ENCODE assay signal across 11 cellular contexts in the genomic region with DNA sequence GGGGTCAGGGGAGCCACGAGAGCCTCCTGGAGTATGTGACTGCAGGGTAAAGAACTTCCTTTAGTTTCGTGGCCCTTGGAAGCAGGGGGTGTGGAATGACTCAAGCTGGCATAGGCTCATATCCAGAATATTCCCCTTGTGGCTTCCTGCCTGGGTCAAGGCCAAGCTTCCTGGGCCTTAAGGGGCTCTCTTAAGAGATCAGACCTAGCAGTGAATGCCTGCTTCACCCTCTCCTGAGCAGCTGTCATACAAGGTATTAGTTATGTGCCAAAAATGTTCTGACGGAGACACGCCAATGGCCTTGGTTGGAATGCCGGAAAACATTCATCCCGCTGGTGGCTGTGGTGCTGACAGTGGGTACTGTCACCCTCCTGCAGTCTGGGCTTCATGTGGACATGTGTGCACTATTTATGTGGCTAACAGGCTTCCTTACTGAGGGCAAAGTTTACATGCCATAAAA.
DNase-seq lines count a peak whose midpoint lies in the region; ATAC-seq, FAIRE-seq and TF ChIP-seq lines count a peak whose summit lies in the region.
"Had no signal": no experiment of that assay in that cellular context is flagged by ENCODE, and none has a peak within 500 bp of the region (broad histone marks: within the 10 kb centered on the region; RNA-seq: fewer than 3 reads in every experiment).

No MANE protein-coding gene starts in this region.

- no peaks in the 10 kb centered on the region for H3K9me3 Mint-ChIP-seq in activated T-cell treated with anti-CD3 and anti-CD28 coated beads, Interleukin-2, amount 50 U/mL, for 72 hours

- no peak for ATAC-seq in GM19035 (IDR thresholded peaks at IDR 0.05; ENCODE audit: unreplicated experiment)
- ATAC-seq in activated T-cell treated with anti-CD3 and anti-CD28 coated beads, Interleukin-2, amount 50 U/mL, for 72 hours (replicated peaks in 1 of 2), result no peak

- H3K27ac Mint-ChIP-seq in activated T-cell treated with anti-CD3 and anti-CD28 coated beads, Interleukin-2, amount 50 U/mL, for 72 hours, result no peak overlapping the region

- peaks cover 15% of the 10 kb centered on the region for H3K4me1 Mint-ChIP-seq in activated T-cell treated with anti-CD3 and anti-CD28 coated beads, Interleukin-2, amount 50 U/mL, for 72 hours (ENCODE audit: low read depth)

- no peaks in the 10 kb centered on the region for H3K9me3 ChIP-seq in small intestine (ENCODE audit: control insufficient read depth, low read depth)

- H3K36me3 ChIP-seq in small intestine (ENCODE audit: control insufficient read depth in 2 of 2, insufficient read depth in 2 of 2, low read length in 2 of 2), result no peaks in the 10 kb centered on the region

- DNase-seq in ELR (ENCODE audit: low read depth) (peak; percentile 92), SW480 (ENCODE audit: low spot score) (peak; percentile 74), foreskin fibroblast (peak; percentile 72 to 79), small intestine (peak; percentile 44), Kasumi-1 (lab: John Stamatoyannopoulos, UW) (no peak), NCI-H1417 treated with DMSO at 0.1 percent for 48 hours (lab: John Stamatoyannopoulos, UW) (no peak)
- DNase-seq in activated T-cell treated with anti-CD3 and anti-CD28 coated beads, Interleukin-2, amount 50 U/mL, for 72 hours, result no peak
- DNase-seq: activated T-cell treated with anti-CD3 and anti-CD28 coated beads, Interleukin-2, amount 50 U/mL, for 1 hour; GDM1; NCI-H1436 had no signal

- no peak for FAIRE-seq in small intestine (lab: Jason Lieb, UNC)

- H3K36me3 Mint-ChIP-seq in activated T-cell treated with anti-CD3 and anti-CD28 coated beads, Interleukin-2, amount 50 U/mL, for 72 hours (ENCODE audit: insufficient read depth in 2 of 2), result no peaks in the 10 kb centered on the region

- TF ChIP-seq CTCF in foreskin fibroblast (IDR thresholded peaks at IDR 0.05; ENCODE audit: low read depth, low read length), result no peak

- H3K4me3 Mint-ChIP-seq in activated T-cell treated with anti-CD3 and anti-CD28 coated beads, Interleukin-2, amount 50 U/mL, for 72 hours, result no peak overlapping the region

- 34 to 71% (median 50%) methylated on average over 6 of the region's 6 CpGs for WGBS in small intestine, 3 donors

- no peaks in the 10 kb centered on the region for H3K27me3 ChIP-seq in small intestine (ENCODE audit: control insufficient read depth in 2 of 2, insufficient read depth in 2 of 2, low read length in 2 of 2)

- H3K4me1 ChIP-seq in small intestine (ENCODE audit: control insufficient read depth in 2 of 2, insufficient read depth in 1 of 2, low read depth in 1 of 2, low read length in 1 of 2), result peaks cover 0 to 2% of the 10 kb centered on the region in 2 donors

- H3K27me3 Mint-ChIP-seq in activated T-cell treated with anti-CD3 and anti-CD28 coated beads, Interleukin-2, amount 50 U/mL, for 72 hours (ENCODE audit: low read depth), result no peaks in the 10 kb centered on the region

- H3K4me3 ChIP-seq in foreskin fibroblast (ENCODE audit: low read depth in 1 of 2, low read length in 2 of 2) (no peak overlapping the region), small intestine (ENCODE audit: low read depth in 1 of 2, low read length in 2 of 2) (no peak overlapping the region)

- H3K27ac ChIP-seq in small intestine (ENCODE audit: low read depth in 1 of 2, low read length in 1 of 2), result no peak overlapping the region

Comparison
In these comparisons a context has a peak if more than half of its experiments do, and no peak if none do; other contexts are left out.
1. DNase-seq: peak in ELR (single experiment), SW480 (single experiment), foreskin fibroblast (2 of 2) and small intestine (single experiment); none in Kasumi-1 (0 of 2), NCI-H1417 treated with DMSO at 0.1 percent for 48 hours (single experiment) and activated T-cell treated with anti-CD3 and anti-CD28 coated beads, Interleukin-2, amount 50 U/mL, for 72 hours (0 of 2).